Comparison of ENCODE assay signal across 19 cellular contexts in the genomic region with DNA sequence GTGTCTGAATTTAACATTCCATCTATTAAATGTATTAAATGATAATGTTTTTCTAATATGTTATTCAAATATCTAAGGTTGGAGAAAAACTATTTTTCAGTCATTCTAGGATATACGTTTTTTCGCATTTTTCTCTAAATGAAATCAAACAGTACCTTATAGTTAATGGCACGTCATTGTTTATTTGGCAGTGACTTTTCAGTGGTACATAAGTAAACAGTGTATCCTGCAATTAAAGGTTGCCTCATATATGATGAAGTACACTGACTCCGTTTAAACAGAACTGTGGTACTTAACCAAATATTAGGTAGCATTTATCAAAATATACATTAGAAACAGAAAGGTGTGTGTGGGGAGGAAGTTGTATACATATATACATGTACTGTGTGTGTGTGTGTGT.
"Had no signal": no experiment of that assay in that cellular context is flagged by ENCODE, and none has a peak within 500 bp of the region (broad histone marks: within the 10 kb centered on the region; RNA-seq: fewer than 3 reads in every experiment).

No MANE protein-coding gene starts in this region.

- H3K27ac ChIP-seq: epithelial cell of prostate, esophagus muscularis mucosa, gastrocnemius medialis, pancreas, stomach, thoracic aorta, transverse colon had no signal

- DNase-seq: effector memory CD8-positive, alpha-beta T cell; gastrocnemius medialis; heart right ventricle; hypothalamus; kidney glomerular epithelial cell; mesendoderm; naive B cell; occipital lobe; pancreas; right cardiac atrium; small intestine; stimulated activated CD4-positive, alpha-beta T cell treated with anti-CD3 and anti-CD28 coated beads, Interleukin-12 subunit alpha, Interleukin-12 subunit beta, amount 100 ng/mL, for 4 hours; stimulated activated naive CD4-positive, alpha-beta T cell; stomach; substantia nigra; transverse colon had no signal

- H3K4me1 ChIP-seq: pancreas had no signal

- ATAC-seq: effector memory CD8-positive, alpha-beta T cell; gastrocnemius medialis; heart right ventricle; pancreas; right cardiac atrium had no signal

- H3K9me3 ChIP-seq: esophagus muscularis mucosa, gastrocnemius medialis, heart right ventricle, pancreas, stomach, thoracic aorta, transverse colon had no signal

- H3K4me3 ChIP-seq: esophagus muscularis mucosa, gastrocnemius medialis, heart right ventricle, pancreas, stomach, thoracic aorta, transverse colon had no signal
